13 cellular contexts compared by ENCODE assay signal in the genomic region with DNA sequence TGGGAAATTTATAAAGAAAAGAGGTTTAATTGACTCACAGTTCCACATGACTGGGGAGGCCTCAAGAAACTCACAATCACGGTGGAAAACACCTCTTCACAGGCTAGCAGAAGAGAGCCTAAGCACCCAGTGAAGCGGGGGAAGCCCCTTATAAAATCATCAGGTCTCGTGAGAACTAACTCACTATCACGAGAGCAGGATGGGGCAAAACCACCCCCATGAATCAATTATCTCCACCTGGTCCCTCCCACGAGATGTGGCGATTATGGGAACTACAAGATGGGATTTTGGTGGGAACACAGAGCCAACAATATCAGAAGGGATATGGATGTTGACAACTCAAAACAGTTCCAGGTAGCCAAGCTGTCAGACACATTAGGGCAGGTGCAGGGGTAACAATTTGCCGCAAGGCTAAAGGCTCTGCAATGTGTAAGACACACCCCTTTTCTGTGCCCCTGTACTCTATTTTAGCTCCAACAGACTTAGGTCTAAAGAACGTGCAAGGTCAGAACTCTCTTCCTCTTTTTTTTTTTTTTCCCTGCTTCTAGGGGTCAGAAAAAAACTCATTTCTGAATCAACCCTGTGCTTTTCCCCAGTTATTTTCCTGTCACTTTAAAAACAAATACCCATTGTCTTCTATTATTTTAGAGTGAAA. TPM values are rescaled to one million over a fixed set of nuclear protein-coding genes. Genes with fewer than 3 reads are reported as not detected.
DNase-seq lines count a peak whose midpoint lies in the region; ATAC-seq and TF ChIP-seq lines count a peak whose summit lies in the region.
"Had no signal": no experiment of that assay in that cellular context is flagged by ENCODE, and none has a peak within 500 bp of the region (broad histone marks: within the 10 kb centered on the region; RNA-seq: fewer than 3 reads in every experiment).

No MANE protein-coding gene starts in this region.

- intact Hi-C loops in testis (cut with DNase I; ENCODE audit: low total_unique reads), result no loop called here

- H3K9me3 ChIP-seq in endodermal cell (ENCODE audit: control insufficient read depth, low read length), result no peaks in the 10 kb centered on the region
- H3K9me3 ChIP-seq in testis, result no peaks in the 10 kb centered on the region
- H3K9me3 ChIP-seq: spleen, tibial artery had no signal

- H3K9ac ChIP-seq in endodermal cell (ENCODE audit: extremely low read depth, low read length, poor library complexity, severe bottlenecking), result no peak overlapping the region

- no peaks in the 10 kb centered on the region for H3K36me3 Mint-ChIP-seq in endodermal cell (ENCODE audit: low read depth)

- H3K27ac ChIP-seq in endodermal cell (ENCODE audit: low read depth, low read length) (no peak overlapping the region), testis (no peak overlapping the region), foreskin keratinocyte (no peak overlapping the region)
- H3K27ac ChIP-seq: 22Rv1, spleen, tibial artery had no signal

- no peak for TF ChIP-seq POLR2A in testis (IDR thresholded peaks at IDR 0.05)

- H3K4me3 Mint-ChIP-seq in endodermal cell, result no peak overlapping the region

- H3K9me3 Mint-ChIP-seq in endodermal cell, result no peaks in the 10 kb centered on the region

- WGBS in endodermal cell (ENCODE audit: insufficient coverage in 1 of 2, insufficient read length in 1 of 2), 2 experiments, result 89 to 92% methylated on average over 4 to 8 of the region's 8 CpGs
- WGBS in testis, 2 donors, result 81 to 88% methylated on average over 8 of the region's 8 CpGs

- H3K27me3 ChIP-seq in endodermal cell (ENCODE audit: control insufficient read depth, insufficient read depth, low read length, poor library complexity, severe bottlenecking) (no peaks in the 10 kb centered on the region), testis (no peaks in the 10 kb centered on the region), foreskin keratinocyte (peaks cover 5% of the 10 kb centered on the region)
- H3K27me3 ChIP-seq: spleen, tibial artery had no signal

- DNase-seq in DMS 273 (lab: John Stamatoyannopoulos, UW; ENCODE audit: unreplicated experiment) (peak; percentile 12), DMS 273 treated with DMSO at 0.1 percent for 48 hours (lab: John Stamatoyannopoulos, UW) (no peak), NAMALWA (ENCODE audit: low spot score) (peak; percentile 59), endodermal cell (no peak), testis (no peak), foreskin keratinocyte (no peak), GM03348 (ENCODE audit: low spot score) (no peak)
- DNase-seq: DMS79 treated with DMSO at 0.1 percent for 48 hours, spleen, tibial artery had no signal

- peaks cover 4% of the 10 kb centered on the region for H3K4me1 ChIP-seq in endodermal cell (ENCODE audit: control insufficient read depth, insufficient read depth, low read length)
- no peaks in the 10 kb centered on the region for H3K4me1 ChIP-seq in testis
- H3K4me1 ChIP-seq in foreskin keratinocyte, result no peaks in the 10 kb centered on the region
- H3K4me1 ChIP-seq: tibial artery had no signal

- TF ChIP-seq CTCF in endodermal cell (conservative IDR thresholded peaks at IDR 0.05), result peak; percentile 27
- TF ChIP-seq CTCF in testis (IDR thresholded peaks at IDR 0.05), result no peak
- TF ChIP-seq CTCF in foreskin keratinocyte (conservative IDR thresholded peaks at IDR 0.05), result no peak

- peaks cover 19% of the 10 kb centered on the region for H3K4me1 Mint-ChIP-seq in endodermal cell

- peaks cover 2% of the 10 kb centered on the region for H3K27me3 Mint-ChIP-seq in endodermal cell (ENCODE audit: insufficient read depth)

- H3K27ac Mint-ChIP-seq in endodermal cell, result no peak overlapping the region

- ATAC-seq in GM19455 (IDR thresholded peaks at IDR 0.05; ENCODE audit: unreplicated experiment) (peak; percentile 7), foreskin keratinocyte (no peak)
- ATAC-seq: esophagus mucosa had no signal

- H3K36me3 ChIP-seq in endodermal cell (ENCODE audit: control insufficient read depth, insufficient read depth, low read length) (no peaks in the 10 kb centered on the region), testis (ENCODE audit: low read depth, missing control alignments) (no peaks in the 10 kb centered on the region)
- H3K36me3 ChIP-seq: spleen, tibial artery had no signal

- H3K4me3 ChIP-seq in endodermal cell (ENCODE audit: low read length) (no peak overlapping the region), testis (no peak overlapping the region)
- H3K4me3 ChIP-seq: spleen, tibial artery had no signal

RNA-seq across cellular contexts. Expression of a gene that starts 30.7 kb away (rescaled TPM):
- total RNA-seq in endodermal cell, result 1 to 10 TPM; 6.2 to 7.0 TPM
- polyA plus RNA-seq in endodermal cell (2013, experiment 1 of 2), result 1.6 TPM
- 1.9 TPM for polyA plus RNA-seq in endodermal cell (2013, experiment 2 of 2)
- 1 to 10 TPM; 3.1 to 5.3 TPM for total RNA-seq in testis
- 1.7 TPM for polyA plus RNA-seq in testis (ENCODE audit: insufficient read depth, low read depth, low replicate concordance)
- not detected in 2 replicates for total RNA-seq in foreskin keratinocyte
- not detected in 2 replicates for polyA plus RNA-seq in foreskin keratinocyte

RNA-seq across cellular contexts. Expression of a gene that starts 46.0 kb away (rescaled TPM):
- total RNA-seq in endodermal cell (10 to 100 TPM; 66.0 to 75.9 TPM), testis (10 to 100 TPM; 65.4 to 86.8 TPM), foreskin keratinocyte (44.3 and 53.7 TPM in 2 replicates)
- polyA plus RNA-seq in endodermal cell (2013, experiment 1 of 2), result 82.0 TPM
- polyA plus RNA-seq in endodermal cell (2013, experiment 2 of 2), result 83.0 TPM
- polyA plus RNA-seq in testis (ENCODE audit: insufficient read depth, low read depth, low replicate concordance) (28.7 TPM), foreskin keratinocyte (13.4 and 18.0 TPM in 2 replicates)

Comparison
In these comparisons a context has a peak if more than half of its experiments do, and no peak if none do; other contexts are left out.
1. DNase-seq: peak in DMS 273 (single experiment) and NAMALWA (single experiment); none in DMS 273 treated with DMSO at 0.1 percent for 48 hours (single experiment), endodermal cell (single experiment), testis (single experiment), foreskin keratinocyte (0 of 2) and GM03348 (single experiment).